ENCODE assay signal across 8 cellular contexts in genomic region chr1:205680073-205680851, GRCh38. TPM values are rescaled to one million over a fixed set of nuclear protein-coding genes. Genes with fewer than 3 reads are reported as not detected.
DNase-seq lines count a peak whose midpoint lies in the region; ATAC-seq and TF ChIP-seq lines count a peak whose summit lies in the region.

Gene SLC45A3, minus strand, starts transcription at chr1:205680509. Its CDS starts 15,853 bp downstream, at chr1:205664656.

- H3K27ac ChIP-seq in 22Rv1 (peak within 1 kb of the TSS; percentile 60), heart left ventricle (peak within 1 kb of the TSS; percentile 8 to 78 (median 51)), psoas muscle (no peak within 1 kb of the TSS)

- no peak for TF ChIP-seq POLR2A in heart left ventricle (IDR thresholded peaks at IDR 0.05)

- no peaks in the 10 kb centered on the region for H3K9me3 ChIP-seq in heart left ventricle
- H3K9me3 ChIP-seq in psoas muscle, result no peaks in the 10 kb centered on the region

- H3K36me3 ChIP-seq in heart left ventricle (no peaks in the 10 kb centered on the region), psoas muscle (ENCODE audit: insufficient read depth in 1 of 2, low read depth in 1 of 2) (no peaks in the 10 kb centered on the region)

- H3K4me1 ChIP-seq in heart left ventricle (peaks cover 4 to 39% (median 26%) of the 10 kb centered on the region in 12 donors), psoas muscle (peaks cover 4% of the 10 kb centered on the region)

- H3K4me3 ChIP-seq in heart left ventricle (peak within 1 kb of the TSS; percentile 54 to 83 (median 64)), psoas muscle (peak within 1 kb of the TSS; percentile 79)

- intact Hi-C loops in heart left ventricle (cut with DNase I) (no loop called here), psoas muscle (cut with DNase I) (no loop called here)

- DNase-seq in GM13976 (ENCODE audit: low spot score), result peak; percentile 68
- DNase-seq in NCI-H774 (lab: John Stamatoyannopoulos, UW), result peak; percentile 53
- peak; percentile 59 for DNase-seq in activated naive CD4-positive, alpha-beta T cell treated with anti-CD3 and anti-CD28 coated beads, Interleukin-2, amount 50 U/mL, for 16 hours
- peak in 4 of 5 donors; percentile 36 to 69 (median 43) for DNase-seq in heart left ventricle
- peak; percentile 34 to 62 for DNase-seq in psoas muscle
- DNase-seq in mesenteric fat pad (ENCODE audit: low spot score), result no peak

- TF ChIP-seq CTCF in 22Rv1 (IDR thresholded peaks at IDR 0.05) (0 out of 2 replicates have a peak, but pooled peaks have one; percentile 6), GM13976 (IDR thresholded peaks at IDR 0.05; ENCODE audit: borderline replicate concordance, control extremely low read depth, extremely low read depth, insufficient read depth, missing control alignments) (no peak), heart left ventricle (IDR thresholded peaks at IDR 0.05) (no peak), psoas muscle (IDR thresholded peaks at IDR 0.05) (no peak)

- H3K27me3 ChIP-seq in heart left ventricle, result peaks cover 0 to 6% (median 0%) of the 10 kb centered on the region in 9 donors
- H3K27me3 ChIP-seq in psoas muscle (ENCODE audit: insufficient read depth in 3 of 3, low read length in 2 of 3), result no peaks in the 10 kb centered on the region

- WGBS in heart left ventricle, 4 donors, result 1 to 6% (median 3%) methylated on average over 21 to 86 of the region's 86 CpGs
- 0 to 2% (median 1%) methylated on average over 41 to 86 of the region's 86 CpGs for whole genome bisulfite sequencing in psoas muscle, 3 donors

- ATAC-seq in heart left ventricle (peak in 3 of 4 donors; percentile 27 to 64 (median 63)), psoas muscle (peak; percentile 62 to 64 (median 63)), HG03520 (IDR thresholded peaks at IDR 0.05; ENCODE audit: unreplicated experiment) (no peak)

- in situ Hi-C loops in GM13976 (cut with MboI; ENCODE audit: low sequenced_read_pairs, unreplicated experiment), result no loop called here

RNA-seq across cellular contexts. Expression of gene SLC45A3, which starts in this region (rescaled TPM):
- total RNA-seq in heart left ventricle (1 to 10 TPM; 1.2 to 6.1 (median 2.6) TPM), psoas muscle (1 to 10 TPM in 1 of 4 donors, under 1 TPM in 3; 0.32 to 2.7 (median 0.51) TPM), mesenteric fat pad (2.0 TPM)
- polyA plus RNA-seq in heart left ventricle (1 to 10 TPM; 2.6 to 3.3 TPM), psoas muscle (under 1 TPM; 0.15 to 0.95 (median 0.16) TPM)
